ENCODE assay signal across 9 cellular contexts in genomic region chr14:73784988-73785313, GRCh38.
DNase-seq lines count a peak whose midpoint lies in the region; ATAC-seq and TF ChIP-seq lines count a peak whose summit lies in the region.
"Had no signal": no experiment of that assay in that cellular context is flagged by ENCODE, and none has a peak within 500 bp of the region (broad histone marks: within the 10 kb centered on the region; RNA-seq: fewer than 3 reads in every experiment).

No MANE protein-coding gene starts in this region.

- CTCF ChIA-PET in activated CD4-positive, alpha-beta T cell treated with anti-CD3 and anti-CD28 coated beads for 36 hours (lab: Charles Lee): interaction anchor here (0.6 to 6.4 kb wide), 12 partner anchors 8 to 215 kb away, joined by 3 to 68 read pairs (median 4); a partner anchor contains a TSS

- no peaks in the 10 kb centered on the region for H3K9me3 Mint-ChIP-seq in activated CD4-positive, alpha-beta T cell treated with anti-CD3 and anti-CD28 coated beads for 36 hours (ENCODE audit: low read depth)

- H3K4me3 ChIP-seq in right lobe of liver: peak overlapping the region in 2 of 3 donors; percentile 3 to 66
- peak overlapping the region in 1 of 2 donors; percentile 74 for H3K4me3 ChIP-seq in testis

- intact Hi-C loops in activated CD4-positive, alpha-beta T cell treated with anti-CD3 and anti-CD28 coated beads for 36 hours (cut with DNase I, micrococcal nuclease): loop anchor here in 1 of 2 experiments (2.0 to 5.0 kb wide), 2 partner anchors 14 to 33 kb away; no protein-coding TSS in a partner anchor
- intact Hi-C loops in right lobe of liver (cut with DNase I): loop anchor here in 1 of 2 donors (5.0 kb wide), 1 partner anchor 33 kb away; no protein-coding TSS in a partner anchor
- intact Hi-C loops in testis (cut with DNase I; ENCODE audit: low total_unique reads): no loop called here

- POLR2A ChIA-PET in activated CD4-positive, alpha-beta T cell treated with anti-CD3 and anti-CD28 coated beads for 36 hours (lab: Charles Lee): interaction anchor here (0.6 to 4.9 kb wide), 7 partner anchors 10 to 61 kb away, joined by 3 to 43 read pairs (median 5); a partner anchor contains a TSS

- WGBS in adipose tissue, 3 donors: 42 to 71% (median 66%) methylated on average over 4 of the region's 4 CpGs
- 0% methylated on average over 1 of the region's 4 CpGs for WGBS in right lobe of liver (ENCODE audit: insufficient coverage, low coverage, low lambda C conversion rate, missing lambda C conversion rate)
- WGBS in testis, 2 donors: 46 to 57% methylated on average over 4 of the region's 4 CpGs

- no peaks in the 10 kb centered on the region for H3K27me3 Mint-ChIP-seq in activated CD4-positive, alpha-beta T cell treated with anti-CD3 and anti-CD28 coated beads for 36 hours

- no peak for TF ChIP-seq CTCF in right lobe of liver (IDR thresholded peaks at IDR 0.05)
- TF ChIP-seq CTCF in testis (IDR thresholded peaks at IDR 0.05): peak in 1 of 3 experiments; percentile 8
- no peak for TF ChIP-seq CTCF in omental fat pad (IDR thresholded peaks at IDR 0.05)

- H3K27me3 ChIP-seq in right lobe of liver: no peaks in the 10 kb centered on the region
- no peaks in the 10 kb centered on the region for H3K27me3 ChIP-seq in testis

- H3K4me1 Mint-ChIP-seq in activated CD4-positive, alpha-beta T cell treated with anti-CD3 and anti-CD28 coated beads for 36 hours: peaks cover 65% of the 10 kb centered on the region

- no peaks in the 10 kb centered on the region for H3K36me3 ChIP-seq in right lobe of liver
- no peaks in the 10 kb centered on the region for H3K36me3 ChIP-seq in testis (ENCODE audit: low read depth, missing control alignments)

- H3K27ac ChIP-seq in adipose tissue (ENCODE audit: low read depth, low read length) (peak overlapping the region; percentile 77), right lobe of liver (peak overlapping the region; percentile 98 to 99 (median 99)), testis (peak overlapping the region; percentile 2 to 99)

- ATAC-seq in activated CD4-positive, alpha-beta T cell treated with anti-CD3 and anti-CD28 coated beads for 36 hours: no peak
- ATAC-seq in right lobe of liver: no peak
- no peak for ATAC-seq in GM19467 (IDR thresholded peaks at IDR 0.05; ENCODE audit: unreplicated experiment)
- ATAC-seq in HG03520 (IDR thresholded peaks at IDR 0.05; ENCODE audit: unreplicated experiment): no peak
- no peak for ATAC-seq in omental fat pad (ENCODE audit: low FRiP score)

- H3K4me3 Mint-ChIP-seq in activated CD4-positive, alpha-beta T cell treated with anti-CD3 and anti-CD28 coated beads for 36 hours: peak overlapping the region; percentile 94

- peak overlapping the region; percentile 93 for H3K27ac Mint-ChIP-seq in activated CD4-positive, alpha-beta T cell treated with anti-CD3 and anti-CD28 coated beads for 36 hours

- no peak for DNase-seq in activated CD4-positive, alpha-beta T cell treated with anti-CD3 and anti-CD28 coated beads for 36 hours
- no peak for DNase-seq in activated CD4-positive, alpha-beta T cell treated with anti-CD3 and anti-CD28 coated beads for 4 hours
- DNase-seq in right lobe of liver (no peak), testis (no peak), omental fat pad (ENCODE audit: low spot score) (no peak)
- DNase-seq: central memory CD4-positive, alpha-beta T cell had no signal

- peaks cover 14% of the 10 kb centered on the region for H3K36me3 Mint-ChIP-seq in activated CD4-positive, alpha-beta T cell treated with anti-CD3 and anti-CD28 coated beads for 36 hours (ENCODE audit: low read depth)

- H3K4me1 ChIP-seq in right lobe of liver (peaks cover 0 to 44% (median 24%) of the 10 kb centered on the region in 4 donors), testis (peaks cover 55% of the 10 kb centered on the region)

- H3K9me3 ChIP-seq in right lobe of liver: no peaks in the 10 kb centered on the region
- no peaks in the 10 kb centered on the region for H3K9me3 ChIP-seq in testis

- TF ChIP-seq POLR2A in right lobe of liver (IDR thresholded peaks at IDR 0.05) (no peak), testis (IDR thresholded peaks at IDR 0.05) (no peak)
